Comparison of ENCODE assay signal across 21 cellular contexts in genomic region chr7:32039000-32039756, GRCh38. TPM values are rescaled to one million over a fixed set of nuclear protein-coding genes. Genes with fewer than 3 reads are reported as not detected.
DNase-seq lines count a peak whose midpoint lies in the region; TF ChIP-seq lines count a peak whose summit lies in the region.
"Had no signal": no experiment of that assay in that cellular context is flagged by ENCODE, and none has a peak within 500 bp of the region (broad histone marks: within the 10 kb centered on the region; RNA-seq: fewer than 3 reads in every experiment).

No MANE protein-coding gene starts in this region.

- in situ Hi-C loops in KBM-7 (cut with MboI; ENCODE audit: low pct_unique_long_range_greater_than_20kb, low sequenced_read_pairs): no loop called here

- H3K4me1 Mint-ChIP-seq in Calu3 (ENCODE audit: low read depth, unreplicated experiment): peaks cover 79% of the 10 kb centered on the region

- no peaks in the 10 kb centered on the region for H3K27me3 ChIP-seq in ascending aorta
- H3K27me3 ChIP-seq: BLaER1, left lung, spleen, transverse colon had no signal

- H3K27me3 Mint-ChIP-seq in Calu3 (ENCODE audit: unreplicated experiment): no peaks in the 10 kb centered on the region
- H3K27me3 Mint-ChIP-seq: activated CD4-positive, alpha-beta memory T cell treated with anti-CD3 and anti-CD28 coated beads, Interleukin-2, amount 10 ng/mL, durations not matched to agents 7 days and 5 days; effector memory CD8-positive, alpha-beta T cell; stimulated activated naive B cell treated with anti-CD40 and anti-IgM and Interleukin-4, amounts not matched to agents 10 μg/mL and 1 μg/mL and 100 μg/mL, for 72 hours had no signal

- intact Hi-C loops in Calu3 (cut with micrococcal nuclease; ENCODE audit: unreplicated experiment): loop anchor here (1.0 to 5.0 kb wide), 4 partner anchors 101 to 297 kb away; no protein-coding TSS in a partner anchor
- intact Hi-C loops in ascending aorta (cut with DNase I): no loop called here

- BruUV-seq in Calu3 (replicated peaks; lab: Mats Ljungman, UMichigan): no TSS peak

- no peak overlapping the region for H3K4me3 Mint-ChIP-seq in Calu3 (ENCODE audit: low read depth, unreplicated experiment)
- H3K4me3 Mint-ChIP-seq: activated CD4-positive, alpha-beta memory T cell treated with anti-CD3 and anti-CD28 coated beads, Interleukin-2, amount 10 ng/mL, durations not matched to agents 7 days and 5 days; activated naive CD8-positive, alpha-beta T cell treated with anti-CD3 and anti-CD28 coated beads, Interleukin-2, amount 10 ng/mL, durations not matched to agents 7 days and 5 days; effector memory CD8-positive, alpha-beta T cell; stimulated activated naive B cell treated with anti-CD40 and anti-IgM and Interleukin-4, amounts not matched to agents 10 μg/mL and 1 μg/mL and 100 μg/mL, for 72 hours had no signal

- H3K36me3 Mint-ChIP-seq in Calu3 (ENCODE audit: insufficient read depth, unreplicated experiment): peaks cover 10% of the 10 kb centered on the region
- H3K36me3 Mint-ChIP-seq: activated naive CD8-positive, alpha-beta T cell treated with anti-CD3 and anti-CD28 coated beads, Interleukin-2, amount 10 ng/mL, durations not matched to agents 7 days and 5 days; stimulated activated naive B cell treated with anti-CD40 and anti-IgM and Interleukin-4, amounts not matched to agents 10 μg/mL and 1 μg/mL and 100 μg/mL, for 72 hours had no signal

- CTCF ChIA-PET in Calu3 (lab: Charles Lee): interaction anchor here (0.8 to 1.8 kb wide), 8 partner anchors 13 to 298 kb away, joined by 3 to 7 read pairs (median 3); no protein-coding TSS in a partner anchor

- no peak overlapping the region for H3K27ac ChIP-seq in ascending aorta
- H3K27ac ChIP-seq: BLaER1, left lung, parathyroid adenoma, spleen, transverse colon had no signal

- no peaks in the 10 kb centered on the region for H3K36me3 ChIP-seq in ascending aorta
- H3K36me3 ChIP-seq: BLaER1, left lung, spleen, transverse colon had no signal

- no peaks in the 10 kb centered on the region for H3K4me1 ChIP-seq in ascending aorta
- H3K4me1 ChIP-seq: left lung, parathyroid adenoma, spleen, transverse colon had no signal

- DNase-seq in Calu3: peak; percentile 77
- peak; percentile 13 for DNase-seq in KBM-7
- peak; percentile 33 for DNase-seq in dermis blood vessel endothelial cell
- DNase-seq in medulla oblongata (ENCODE audit: extremely low spot score): peak; percentile 61
- no peak for DNase-seq in NCI-H187 treated with DMSO at 0.1 percent for 48 hours (lab: John Stamatoyannopoulos, UW)
- no peak for DNase-seq in NCI-H2107 treated with DMSO at 0.1 percent for 48 hours (lab: John Stamatoyannopoulos, UW; ENCODE audit: unreplicated experiment)
- DNase-seq in ascending aorta (ENCODE audit: low spot score in 2 of 2): no peak
- no peak for DNase-seq in stimulated activated CD8-positive, alpha-beta memory T cell treated with anti-CD3 and anti-CD28 coated beads, Interleukin-4, amount 100 ng/mL, for 48 hours
- DNase-seq: activated CD4-positive, alpha-beta memory T cell treated with anti-CD3 and anti-CD28 coated beads, Interleukin-2, amount 10 ng/mL, durations not matched to agents 7 days and 5 days; activated naive CD8-positive, alpha-beta T cell treated with anti-CD3 and anti-CD28 coated beads, Interleukin-2, amount 10 ng/mL, durations not matched to agents 7 days and 5 days; activated T-cell treated with anti-CD3 and anti-CD28 coated beads, Interleukin-2, amount 50 U/mL, for 48 hours; effector memory CD8-positive, alpha-beta T cell; left lung; NCI-H1436 treated with DMSO at 0.1 percent for 48 hours; NCI-H446; spleen; stimulated activated naive B cell treated with anti-CD40 and anti-IgM and Interleukin-4, amounts not matched to agents 10 μg/mL and 1 μg/mL and 100 μg/mL, for 72 hours; SW 1271; transverse colon had no signal

- H3K9me3 Mint-ChIP-seq in Calu3 (ENCODE audit: low read depth, unreplicated experiment): peaks cover 4% of the 10 kb centered on the region
- H3K9me3 Mint-ChIP-seq: stimulated activated naive B cell treated with anti-CD40 and anti-IgM and Interleukin-4, amounts not matched to agents 10 μg/mL and 1 μg/mL and 100 μg/mL, for 72 hours had no signal

- H3K9me3 ChIP-seq in ascending aorta: no peaks in the 10 kb centered on the region
- H3K9me3 ChIP-seq: BLaER1, left lung, spleen, transverse colon had no signal

- TF ChIP-seq CTCF in Calu3 (IDR thresholded peaks at IDR 0.05; ENCODE audit: unreplicated experiment) (peak; percentile 79), ascending aorta (IDR thresholded peaks at IDR 0.05) (no peak)

- H3K27ac Mint-ChIP-seq in Calu3 (ENCODE audit: unreplicated experiment): no peak overlapping the region
- H3K27ac Mint-ChIP-seq: activated CD4-positive, alpha-beta memory T cell treated with anti-CD3 and anti-CD28 coated beads, Interleukin-2, amount 10 ng/mL, durations not matched to agents 7 days and 5 days; activated naive CD8-positive, alpha-beta T cell treated with anti-CD3 and anti-CD28 coated beads, Interleukin-2, amount 10 ng/mL, durations not matched to agents 7 days and 5 days; effector memory CD8-positive, alpha-beta T cell; stimulated activated naive B cell treated with anti-CD40 and anti-IgM and Interleukin-4, amounts not matched to agents 10 μg/mL and 1 μg/mL and 100 μg/mL, for 72 hours had no signal

- H3K4me3 ChIP-seq in ascending aorta: no peak overlapping the region
- H3K4me3 ChIP-seq: BLaER1, left lung, spleen, transverse colon had no signal

RNA-seq across cellular contexts. Expression of gene PDE1C, which starts 31.0 kb away (rescaled TPM):
- total RNA-seq in Calu3 (2022): 25.1 and 34.0 TPM in 2 replicates
- 0.19 and 1.2 TPM in 2 replicates for total RNA-seq in dermis blood vessel endothelial cell
- 1.4 TPM for total RNA-seq in ascending aorta
- total RNA-seq: activated CD4-positive, alpha-beta memory T cell treated with anti-CD3 and anti-CD28 coated beads, Interleukin-2, amount 10 ng/mL, durations not matched to agents 7 days and 5 days; activated naive CD8-positive, alpha-beta T cell treated with anti-CD3 and anti-CD28 coated beads, Interleukin-2, amount 10 ng/mL, durations not matched to agents 7 days and 5 days had no signal

Comparison
In these comparisons a context has a peak if more than half of its experiments do, and no peak if none do; other contexts are left out.
1. DNase-seq: peak in Calu3 (single experiment), KBM-7 (single experiment), dermis blood vessel endothelial cell (single experiment) and medulla oblongata (single experiment); none in NCI-H187 treated with DMSO at 0.1 percent for 48 hours (single experiment), NCI-H2107 treated with DMSO at 0.1 percent for 48 hours (single experiment), ascending aorta (0 of 2) and stimulated activated CD8-positive, alpha-beta memory T cell treated with anti-CD3 and anti-CD28 coated beads, Interleukin-4, amount 100 ng/mL, for 48 hours (single experiment).
2. RNA of gene PDE1C, which starts 31.0 kb away (total RNA-seq): 25.1 to 34.0 TPM in Calu3; 1.4 TPM in ascending aorta (single experiment) and 0.19 to 1.2 TPM in dermis blood vessel endothelial cell; every median in the first group is over 10 times any median in the second.